In genomic region chr7:75980865-75981449, GRCh38 we compare ENCODE assay signal across 15 cellular contexts. TPM values are rescaled to one million over a fixed set of nuclear protein-coding genes. Genes with fewer than 3 reads are reported as not detected.
DNase-seq lines count a peak whose midpoint lies in the region; ATAC-seq, FAIRE-seq and TF ChIP-seq lines count a peak whose summit lies in the region.
"Had no signal": no experiment of that assay in that cellular context is flagged by ENCODE, and none has a peak within 500 bp of the region (broad histone marks: within the 10 kb centered on the region; RNA-seq: fewer than 3 reads in every experiment).

No MANE protein-coding gene starts in this region.

- intact Hi-C loops in kidney (cut with DNase I): no loop called here
- intact Hi-C loops in CD4-positive, alpha-beta memory T cell (cut with micrococcal nuclease): no loop called here

- H3K4me1 Mint-ChIP-seq in stimulated activated naive CD8-positive, alpha-beta T cell treated with anti-CD3 and anti-CD28 coated beads, Interleukin-15, amount 100 ng/mL, for 72 hours: no peaks in the 10 kb centered on the region
- H3K4me1 Mint-ChIP-seq in CD4-positive, alpha-beta memory T cell: no peaks in the 10 kb centered on the region

- H3K27ac ChIP-seq in kidney (ENCODE audit: low read depth in 2 of 2, low read length in 2 of 2): no peak overlapping the region
- no peak overlapping the region for H3K27ac ChIP-seq in osteoblast (ENCODE audit: low read depth, low read length)
- H3K27ac ChIP-seq in CD4-positive, alpha-beta memory T cell (ENCODE audit: low read depth, low read length): no peak overlapping the region

- H3K4me3 ChIP-seq in kidney (ENCODE audit: low read length in 2 of 2) (no peak overlapping the region), osteoblast (ENCODE audit: insufficient read depth, low read length) (no peak overlapping the region)
- no peak overlapping the region for H3K4me3 ChIP-seq in CD4-positive, alpha-beta memory T cell (ENCODE audit: low read length in 2 of 2)
- H3K4me3 ChIP-seq: HAP-1 had no signal

- no peak for DNase-seq in stimulated activated naive CD8-positive, alpha-beta T cell treated with anti-CD3 and anti-CD28 coated beads, Interleukin-15, amount 100 ng/mL, for 72 hours
- DNase-seq in stimulated activated naive CD8-positive, alpha-beta T cell treated with anti-CD3 and anti-CD28 coated beads, Interleukin-15, Interleukin-2, amounts not matched to agents 100 U/mL and 50 U/mL, for 24 hours: no peak
- peak; percentile 76 for DNase-seq in kidney
- DNase-seq in osteoblast (ENCODE audit: insufficient read length, low spot score, missing footprints): peak; percentile 22
- DNase-seq in UCSD-AML1 (lab: John Stamatoyannopoulos, UW; ENCODE audit: unreplicated experiment): no peak
- no peak for DNase-seq in CD4-positive, alpha-beta memory T cell
- no peak for DNase-seq in SW480 (ENCODE audit: low spot score)
- DNase-seq: NCI-H1048, NCI-H146, NCI-H2107, NCI-H345, NCI-H526 treated with DMSO at 0.1 percent for 48 hours, PC-3 had no signal

- no peaks in the 10 kb centered on the region for H3K27me3 ChIP-seq in osteoblast (ENCODE audit: insufficient read depth, low read length)
- no peaks in the 10 kb centered on the region for H3K27me3 ChIP-seq in CD4-positive, alpha-beta memory T cell (ENCODE audit: insufficient read depth, low read length)

- H3K36me3 ChIP-seq in kidney (ENCODE audit: control insufficient read depth in 1 of 2, insufficient read depth in 2 of 2, low read length in 2 of 2) (peaks cover 6 to 16% of the 10 kb centered on the region in 2 donors), osteoblast (ENCODE audit: insufficient read depth, low read length) (peaks cover 10% of the 10 kb centered on the region)
- H3K36me3 ChIP-seq in CD4-positive, alpha-beta memory T cell (ENCODE audit: insufficient read depth, low read length): peaks cover 3% of the 10 kb centered on the region

- peaks cover 0 to 6% of the 10 kb centered on the region in 2 donors for H3K4me1 ChIP-seq in kidney (ENCODE audit: control insufficient read depth in 1 of 2, insufficient read depth in 1 of 2, low read depth in 1 of 2, low read length in 2 of 2)
- H3K4me1 ChIP-seq in osteoblast (ENCODE audit: insufficient read depth, low read length): peaks cover 2% of the 10 kb centered on the region
- no peaks in the 10 kb centered on the region for H3K4me1 ChIP-seq in CD4-positive, alpha-beta memory T cell (ENCODE audit: insufficient read depth, low read length)
- H3K4me1 ChIP-seq: HAP-1 had no signal

- no peaks in the 10 kb centered on the region for H3K79me2 ChIP-seq in osteoblast (ENCODE audit: insufficient read depth, low read length)

- H3K9me3 Mint-ChIP-seq in stimulated activated naive CD8-positive, alpha-beta T cell treated with anti-CD3 and anti-CD28 coated beads, Interleukin-15, amount 100 ng/mL, for 72 hours: no peaks in the 10 kb centered on the region
- H3K9me3 Mint-ChIP-seq in CD4-positive, alpha-beta memory T cell: no peaks in the 10 kb centered on the region

- no peaks in the 10 kb centered on the region for H3K9me3 ChIP-seq in kidney (ENCODE audit: control insufficient read depth in 1 of 2, low read length in 2 of 2)
- no peaks in the 10 kb centered on the region for H3K9me3 ChIP-seq in osteoblast (ENCODE audit: low read depth, low read length)
- H3K9me3 ChIP-seq in CD4-positive, alpha-beta memory T cell (ENCODE audit: control insufficient read depth in 1 of 2, low read length in 2 of 2): no peaks in the 10 kb centered on the region
- H3K9me3 ChIP-seq: HAP-1 had no signal

- POLR2A ChIA-PET in CD4-positive, alpha-beta memory T cell (lab: Charles Lee; ENCODE audit: partially characterized antibody): no interaction called here

- no peak overlapping the region for H3K9ac ChIP-seq in kidney (ENCODE audit: low read length in 2 of 2)

- H3K4me3 Mint-ChIP-seq in stimulated activated naive CD8-positive, alpha-beta T cell treated with anti-CD3 and anti-CD28 coated beads, Interleukin-15, amount 100 ng/mL, for 72 hours: no peak overlapping the region
- no peak overlapping the region for H3K4me3 Mint-ChIP-seq in CD4-positive, alpha-beta memory T cell

- H3K36me3 Mint-ChIP-seq in CD4-positive, alpha-beta memory T cell: peaks cover 0 to 25% of the 10 kb centered on the region in 2 donors

- H2AFZ ChIP-seq in osteoblast (ENCODE audit: low read length): no peak overlapping the region

- no peaks in the 10 kb centered on the region for H4K20me1 ChIP-seq in osteoblast (ENCODE audit: insufficient read depth, low read length)

- H3K27ac Mint-ChIP-seq in stimulated activated naive CD8-positive, alpha-beta T cell treated with anti-CD3 and anti-CD28 coated beads, Interleukin-15, amount 100 ng/mL, for 72 hours: no peak overlapping the region
- no peak overlapping the region for H3K27ac Mint-ChIP-seq in CD4-positive, alpha-beta memory T cell

- FAIRE-seq in kidney (lab: Jason Lieb, UNC): no peak

- no peak overlapping the region for H3K4me2 ChIP-seq in osteoblast (ENCODE audit: insufficient read depth, low read length)

- no peak for TF ChIP-seq CTCF in kidney (IDR thresholded peaks at IDR 0.05; ENCODE audit: borderline replicate concordance, extremely low read depth, insufficient read depth)
- no peak for TF ChIP-seq CTCF in osteoblast (IDR thresholded peaks at IDR 0.05; ENCODE audit: extremely low read depth, low read depth, low read length)

- peak; percentile 9 for ATAC-seq in stimulated activated naive CD8-positive, alpha-beta T cell treated with anti-CD3 and anti-CD28 coated beads, Interleukin-15, amount 100 ng/mL, for 72 hours
- no peak for ATAC-seq in stimulated activated naive CD8-positive, alpha-beta T cell treated with anti-CD3 and anti-CD28 coated beads, Interleukin-15, Interleukin-2, amounts not matched to agents 100 U/mL and 50 U/mL, for 24 hours
- ATAC-seq in GM21390 (IDR thresholded peaks at IDR 0.05; ENCODE audit: unreplicated experiment): no peak
- ATAC-seq: PC-3 had no signal

- no peaks in the 10 kb centered on the region for H3K27me3 Mint-ChIP-seq in stimulated activated naive CD8-positive, alpha-beta T cell treated with anti-CD3 and anti-CD28 coated beads, Interleukin-15, amount 100 ng/mL, for 72 hours
- H3K27me3 Mint-ChIP-seq in CD4-positive, alpha-beta memory T cell: no peaks in the 10 kb centered on the region

- CTCF ChIA-PET in CD4-positive, alpha-beta memory T cell (lab: Charles Lee; ENCODE audit: partially characterized antibody): no interaction called here

RNA-seq across cellular contexts. Expression of gene TMEM120A, which starts 13.4 kb away (rescaled TPM):
- total RNA-seq in kidney: 47.0 TPM
- 141 TPM for polyA plus RNA-seq in kidney (ENCODE audit: insufficient read depth, low read depth, low replicate concordance)
- 25.3 and 32.1 TPM in 2 replicates for total RNA-seq in osteoblast
- total RNA-seq in CD4-positive, alpha-beta memory T cell: 10 to 100 TPM; 27.4 to 31.2 TPM
- 10 to 100 TPM; 24.1 to 38.1 TPM for polyA plus RNA-seq in CD4-positive, alpha-beta memory T cell

Comparison
In these comparisons a context has a peak if more than half of its experiments do, and no peak if none do; other contexts are left out.
1. DNase-seq: peak in kidney (single experiment) and osteoblast (single experiment); none in stimulated activated naive CD8-positive, alpha-beta T cell treated with anti-CD3 and anti-CD28 coated beads, Interleukin-15, amount 100 ng/mL, for 72 hours (0 of 2), stimulated activated naive CD8-positive, alpha-beta T cell treated with anti-CD3 and anti-CD28 coated beads, Interleukin-15, Interleukin-2, amounts not matched to agents 100 U/mL and 50 U/mL, for 24 hours (single experiment), UCSD-AML1 (single experiment), CD4-positive, alpha-beta memory T cell (0 of 5) and SW480 (single experiment).